22 cellular contexts compared by ENCODE assay signal in genomic region chr7:37364871-37365270, GRCh38.
"Had no signal": no experiment of that assay in that cellular context is flagged by ENCODE, and none has a peak within 500 bp of the region (broad histone marks: within the 10 kb centered on the region; RNA-seq: fewer than 3 reads in every experiment).

No MANE protein-coding gene starts in this region.

- H3K9me3 Mint-ChIP-seq: activated T-cell treated with anti-CD3 and anti-CD28 coated beads, Interleukin-2, amount 50 U/mL, for 4 hours; naive B cell; neural progenitor cell; T-helper 2 cell treated with Interferon-gamma antibody and Interleukin-4, amounts not matched to agents 5 μg/mL and 100 μg/mL, for 36 hours had no signal

- H3K4me3 ChIP-seq: adrenal gland, ascending aorta, lower lobe of right lung, neural progenitor cell, right lobe of liver, skin epidermis had no signal

- H3K27me3 ChIP-seq: adrenal gland, ascending aorta, neural progenitor cell, right lobe of liver had no signal

- H3K27ac Mint-ChIP-seq: neural progenitor cell; T-helper 2 cell treated with Interferon-gamma antibody and Interleukin-4, amounts not matched to agents 5 μg/mL and 100 μg/mL, for 36 hours had no signal

- H3K36me3 ChIP-seq: adrenal gland, ascending aorta, lower lobe of right lung, neural progenitor cell, right lobe of liver had no signal

- H3K4me1 ChIP-seq: adrenal gland, ascending aorta had no signal

- H3K9me3 ChIP-seq: adrenal gland, ascending aorta, lower lobe of right lung, right lobe of liver had no signal

- H3K4me3 Mint-ChIP-seq: naive B cell; neural progenitor cell; stimulated activated memory B cell treated with anti-CD40 and anti-IgM and Interleukin-4, amounts not matched to agents 10 μg/mL and 1 μg/mL and 100 μg/mL, for 72 hours had no signal

- H3K27me3 Mint-ChIP-seq: naive B cell; stimulated activated memory B cell treated with anti-CD40 and anti-IgM and Interleukin-4, amounts not matched to agents 10 μg/mL and 1 μg/mL and 100 μg/mL, for 72 hours had no signal

- ATAC-seq: lower lobe of right lung; right lobe of liver; stimulated activated memory B cell treated with anti-CD40 and anti-IgM and Interleukin-4, amounts not matched to agents 10 μg/mL and 1 μg/mL and 100 μg/mL, for 72 hours had no signal

- H3K27ac ChIP-seq: adrenal gland, ascending aorta, lower lobe of right lung, neural progenitor cell, right lobe of liver, skin epidermis, VCaP had no signal

- H3K36me3 Mint-ChIP-seq: naive B cell, neural progenitor cell had no signal

- DNase-seq: activated gamma-delta T cell; activated T-cell treated with anti-CD3 and anti-CD28 coated beads, Interleukin-2, amount 50 U/mL, for 4 hours; adrenal gland; central memory CD4-positive, alpha-beta T cell; dermis blood vessel endothelial cell; effector CD8-positive, alpha-beta T cell; erythroblast; foreskin fibroblast; kidney; lower lobe of right lung; naive B cell; posterior cingulate gyrus; right lobe of liver; SIG-M5; SK-N-SH; stimulated activated CD4-positive, alpha-beta T cell treated with anti-CD3 and anti-CD28 coated beads, Interleukin-2, amount 100 ng/mL, for 24 hours had no signal
